Comparison of ENCODE assay signal across 8 cellular contexts in the genomic region with DNA sequence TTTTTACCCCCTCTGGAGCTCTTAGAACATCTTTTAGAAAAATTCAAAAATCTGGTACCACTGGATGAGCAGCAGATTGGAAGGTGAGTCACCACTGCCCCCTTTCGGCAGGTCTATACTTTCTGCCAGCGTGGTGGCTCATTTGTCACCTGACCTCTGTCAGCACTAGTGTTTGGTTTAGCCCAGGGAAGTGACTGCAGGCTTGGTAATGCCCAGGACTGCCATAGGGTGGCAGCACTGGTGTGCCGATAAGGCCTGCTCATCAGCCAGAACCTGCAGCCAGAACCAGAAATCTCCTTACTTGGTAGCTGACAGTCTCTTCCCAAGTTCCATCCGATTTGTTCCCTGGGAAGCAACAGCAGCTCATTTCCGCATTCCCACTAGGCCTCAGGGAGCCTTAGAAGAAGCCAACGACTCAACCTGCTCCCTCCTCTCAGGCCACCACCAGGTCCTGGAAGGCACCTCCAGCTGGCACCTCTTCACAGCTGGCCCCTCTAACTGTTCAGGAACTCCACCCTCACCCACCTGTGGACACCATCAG. TPM values are rescaled to one million over a fixed set of nuclear protein-coding genes. Genes with fewer than 3 reads are reported as not detected.
A peak's percentile ranks its signal among the peaks of the same experiment; 100 is the strongest.
DNase-seq lines count a peak whose midpoint lies in the region; ATAC-seq and TF ChIP-seq lines count a peak whose summit lies in the region.

No MANE protein-coding gene starts in this region.

- no peak overlapping the region for H3K27ac ChIP-seq in trophoblast cell (ENCODE audit: low read depth, low read length)

- H3K9me3 Mint-ChIP-seq in activated naive CD8-positive, alpha-beta T cell (ENCODE audit: low read depth) = no peaks in the 10 kb centered on the region
- H3K9me3 Mint-ChIP-seq in type B pancreatic cell = no peaks in the 10 kb centered on the region

- H3K79me1 ChIP-seq in trophoblast cell (ENCODE audit: low read length) = no peaks in the 10 kb centered on the region

- H3K4me1 Mint-ChIP-seq in activated naive CD8-positive, alpha-beta T cell (ENCODE audit: low read depth) = peaks cover 28% of the 10 kb centered on the region
- H3K4me1 Mint-ChIP-seq in type B pancreatic cell (ENCODE audit: unreplicated experiment) = peaks cover 25% of the 10 kb centered on the region

- no peak overlapping the region for H3K4me3 Mint-ChIP-seq in activated naive CD8-positive, alpha-beta T cell
- H3K4me3 Mint-ChIP-seq in type B pancreatic cell = no peak overlapping the region

- no peak overlapping the region for H4K91ac ChIP-seq in trophoblast cell (ENCODE audit: low read depth, low read length)

- no peaks in the 10 kb centered on the region for H3K27me3 ChIP-seq in trophoblast cell (ENCODE audit: insufficient read depth, low read length)

- WGBS in trophoblast cell (ENCODE audit: extremely low coverage, insufficient coverage, insufficient read length) = no CpG with 5 or more reads among the region's 6 CpGs

- peak; percentile 90 for DNase-seq in NCI-H1105 (lab: John Stamatoyannopoulos, UW)
- DNase-seq in Right ventricle myocardium inferior (ENCODE audit: missing footprints) = peak; percentile 85
- DNase-seq in trophoblast cell = peak; percentile 96 to 97
- peak; percentile 94 for DNase-seq in type B pancreatic cell (ENCODE audit: extremely low spot score, unreplicated experiment)

- no peak overlapping the region for H3K14ac ChIP-seq in trophoblast cell (ENCODE audit: low read length)

- H2BK12ac ChIP-seq in trophoblast cell (ENCODE audit: low read length) = no peak overlapping the region

- intact Hi-C loops in Right ventricle myocardium inferior (cut with DNase I) = loop anchor here (1.0 kb wide), 1 partner anchor 66 kb away; no protein-coding TSS in a partner anchor

- H2AFZ ChIP-seq in trophoblast cell (ENCODE audit: insufficient read depth, low read length, poor library complexity) = no peak overlapping the region

- peaks cover 4% of the 10 kb centered on the region for H3K36me3 Mint-ChIP-seq in activated naive CD8-positive, alpha-beta T cell
- peaks cover 16% of the 10 kb centered on the region for H3K36me3 Mint-ChIP-seq in type B pancreatic cell

- peak; percentile 98 for TF ChIP-seq CTCF in GM12873 (IDR thresholded peaks at IDR 0.05; ENCODE audit: insufficient read depth, low read depth, low read length, missing control alignments)
- peak; percentile 99 for TF ChIP-seq CTCF in type B pancreatic cell (conservative IDR thresholded peaks at IDR 0.05)

- no peak overlapping the region for H3K4ac ChIP-seq in trophoblast cell (ENCODE audit: low read depth, low read length)

- no peak overlapping the region for H3K9ac ChIP-seq in trophoblast cell (ENCODE audit: low read length)

- H3K4me3 ChIP-seq in trophoblast cell (ENCODE audit: low read depth, low read length) = no peak overlapping the region

- H3K4me1 ChIP-seq in trophoblast cell (ENCODE audit: control insufficient read depth in 1 of 2, insufficient read depth in 2 of 2, low read length in 2 of 2) = peaks cover 0 to 4% of the 10 kb centered on the region in 2 experiments

- H2BK120ac ChIP-seq in trophoblast cell (ENCODE audit: insufficient read depth, low read length, poor library complexity) = no peak overlapping the region

- H3K27me3 Mint-ChIP-seq in activated naive CD8-positive, alpha-beta T cell = no peaks in the 10 kb centered on the region
- H3K27me3 Mint-ChIP-seq in type B pancreatic cell = no peaks in the 10 kb centered on the region

- no peak overlapping the region for H4K8ac ChIP-seq in trophoblast cell (ENCODE audit: low read depth, low read length)

- H2AK5ac ChIP-seq in trophoblast cell (ENCODE audit: low read length) = no peak overlapping the region

- H3K36me3 ChIP-seq in trophoblast cell (ENCODE audit: control insufficient read depth in 1 of 2, insufficient read depth in 2 of 2, low read length in 2 of 2) = peaks cover 14 to 24% of the 10 kb centered on the region in 2 experiments

- no peak overlapping the region for H2BK5ac ChIP-seq in trophoblast cell (ENCODE audit: low read depth, low read length, poor library complexity)

- no peak overlapping the region for H4K12ac ChIP-seq in trophoblast cell (ENCODE audit: low read depth, low read length)

- peaks cover under 1% of the 10 kb centered on the region for H3K9me3 ChIP-seq in trophoblast cell (ENCODE audit: insufficient read depth, low read depth, low read length)

- peak overlapping the region; percentile 50 for H3K27ac Mint-ChIP-seq in activated naive CD8-positive, alpha-beta T cell
- peak overlapping the region; percentile 71 for H3K27ac Mint-ChIP-seq in type B pancreatic cell

- peaks cover under 1% of the 10 kb centered on the region for H3K79me2 ChIP-seq in trophoblast cell (ENCODE audit: control insufficient read depth, insufficient read depth, low read length, poor library complexity)

- ATAC-seq in HG02759 (IDR thresholded peaks at IDR 0.05; ENCODE audit: unreplicated experiment) (peak; percentile 94), SK-N-SH treated with all-trans-retinoic acid at 6 μM for 48 hours (peak; percentile 100), Right ventricle myocardium inferior (peak; percentile 93)

- H3K4me2 ChIP-seq in trophoblast cell (ENCODE audit: low read length) = no peak overlapping the region

- H3K18ac ChIP-seq in trophoblast cell (ENCODE audit: low read length) = no peak overlapping the region

- H3K23ac ChIP-seq in trophoblast cell (ENCODE audit: low read length) = no peak overlapping the region

TF ChIP-seq in SK-N-SH treated with all-trans-retinoic acid at 6 μM for 48 hours, 23 proteins besides CTCF, POLR2A, EP300 and RAD21 (continues in another document):
- TF ChIP-seq GLIS3 (CRISPR knock-in tag; IDR thresholded peaks at IDR 0.05) (no peak), TOX (CRISPR knock-in tag; IDR thresholded peaks at IDR 0.05; ENCODE audit: borderline replicate concordance) (no peak), POU6F1 (CRISPR knock-in tag; IDR thresholded peaks at IDR 0.05; ENCODE audit: borderline replicate concordance, low read depth) (no peak), TSHZ2 (CRISPR knock-in tag; IDR thresholded peaks at IDR 0.05) (no peak), ZC3H10 (CRISPR knock-in tag; IDR thresholded peaks at IDR 0.05) (no peak), ZFP3 (CRISPR knock-in tag; IDR thresholded peaks at IDR 0.05) (no peak), RARB (CRISPR knock-in tag; IDR thresholded peaks at IDR 0.05) (no peak), ZNF70 (CRISPR knock-in tag; IDR thresholded peaks at IDR 0.05) (no peak), PPARA (CRISPR knock-in tag; IDR thresholded peaks at IDR 0.05; ENCODE audit: borderline replicate concordance) (no peak), OSR1 (CRISPR knock-in tag; IDR thresholded peaks at IDR 0.05) (no peak)

RNA-seq across cellular contexts. Expression of gene SMIM12, which starts 6.8 kb away (rescaled TPM):
- 40.6 TPM for total RNA-seq in Right ventricle myocardium inferior
- 20.0 and 20.3 TPM in 2 replicates for polyA plus RNA-seq in trophoblast cell (2013)
- total RNA-seq in type B pancreatic cell (ENCODE audit: low replicate concordance) = 39.0 and 45.6 TPM in 2 replicates

RNA-seq across cellular contexts. Expression of gene GJA4, which starts 59.9 kb away (rescaled TPM):
- total RNA-seq in Right ventricle myocardium inferior (23.0 TPM), type B pancreatic cell (ENCODE audit: low replicate concordance) (0.67 and 0.87 TPM in 2 replicates)
- not detected in 2 replicates for polyA plus RNA-seq in trophoblast cell (2013)

Comparison
In these comparisons a context has a peak if more than half of its experiments do, and no peak if none do; other contexts are left out.
1. RNA of gene GJA4, which starts 59.9 kb away (total RNA-seq): 23.0 TPM in Right ventricle myocardium inferior (single experiment); 0.67 to 0.87 TPM in type B pancreatic cell; every median in the first group is over 10 times any median in the second.
2. Peak in every context shown above with its lines, with median percentiles within 50 percentile points of each other: ATAC-seq and DNase-seq.